In the genomic region with DNA sequence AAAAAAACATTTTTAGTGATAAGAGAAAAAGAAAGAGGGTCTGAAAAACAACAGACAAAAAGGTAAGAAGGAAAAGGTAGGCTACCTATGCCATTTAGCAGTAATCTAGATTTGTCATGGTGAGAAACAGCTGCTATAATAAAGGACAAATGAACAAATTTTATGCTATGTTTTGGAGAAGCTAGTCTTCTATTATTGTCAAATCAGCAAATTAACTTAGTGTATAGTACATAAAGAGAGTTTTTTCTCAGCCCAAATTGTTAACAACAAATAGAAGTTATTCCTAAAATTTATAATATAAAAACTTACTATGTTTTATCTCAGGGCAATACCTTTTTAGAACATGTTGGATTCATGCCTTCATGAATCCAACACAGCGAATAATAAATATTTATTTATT, we compare ENCODE assay signal across 1 cellular context.
TF ChIP-seq lines count a peak whose summit lies in the region.

No MANE protein-coding gene starts in this region.

TF ChIP-seq in H1, 55 proteins besides CTCF, POLR2A, EP300 and RAD21:
- TF ChIP-seq BRCA1 (IDR thresholded peaks at IDR 0.05; ENCODE audit: low read depth, low read length) (no peak), MAFK (IDR thresholded peaks at IDR 0.05; ENCODE audit: low read depth, low read length) (peak; percentile 53; the same call in 1 of the 2 replicates)
TF ChIP-seq in H1: peak in this region for 1.
